ENCODE assay signal across 17 cellular contexts in the genomic region with DNA sequence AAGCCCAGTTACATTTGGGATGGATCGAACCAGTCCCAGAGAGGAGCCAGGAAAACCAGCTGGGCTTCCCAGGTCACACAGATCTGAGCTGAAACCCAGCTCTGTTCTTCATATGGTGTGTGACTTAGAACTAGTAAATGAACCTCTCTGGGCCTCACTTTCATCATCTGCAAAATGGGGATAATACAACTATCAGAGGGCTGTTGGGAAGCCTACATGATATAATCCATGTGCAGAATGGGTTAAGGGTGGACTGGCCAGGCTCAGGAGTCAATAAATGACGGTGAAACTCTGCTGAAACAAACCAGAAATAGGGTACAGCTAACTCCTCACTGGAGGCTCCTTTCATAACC. TPM values are rescaled to one million over a fixed set of nuclear protein-coding genes. Genes with fewer than 3 reads are reported as not detected.
DNase-seq lines count a peak whose midpoint lies in the region; ATAC-seq and TF ChIP-seq lines count a peak whose summit lies in the region.
"Had no signal": no experiment of that assay in that cellular context is flagged by ENCODE, and none has a peak within 500 bp of the region (broad histone marks: within the 10 kb centered on the region; RNA-seq: fewer than 3 reads in every experiment).

No MANE protein-coding gene starts in this region.

- RAD21 ChIA-PET in HCT116 (lab: Charles Lee; ENCODE audit: low non-redundant PET in 1 of 2, low total read pairs in 2 of 2, uncharacterized antibody in 2 of 2, unreplicated experiment in 2 of 2) = interaction anchor here (0.6 to 3.7 kb wide), 3 partner anchors 270 to 358 kb away, joined by 3 to 31 read pairs (median 9); no protein-coding TSS in a partner anchor

- H3K9me3 Mint-ChIP-seq in neural crest cell (no peaks in the 10 kb centered on the region), chondrocyte (ENCODE audit: low read depth) (peaks cover 3% of the 10 kb centered on the region)
- H3K9me3 Mint-ChIP-seq: CD4-positive, alpha-beta T cell; CD8-positive, alpha-beta memory T cell; GM23338; H9 had no signal

- 32 to 48% (median 42%) methylated on average over 2 of the region's 2 CpGs for WGBS in ovary, 3 donors

- POLR2A ChIA-PET in HCT116 (lab: Charles Lee) = interaction anchor here (2.8 kb wide), 1 partner anchor 358 kb away, joined by 14 read pairs; no protein-coding TSS in a partner anchor

- H3K27me3 Mint-ChIP-seq in neural crest cell (ENCODE audit: low read depth) = peaks cover 66% of the 10 kb centered on the region
- H3K27me3 Mint-ChIP-seq in chondrocyte (ENCODE audit: low read depth) = peaks cover 11% of the 10 kb centered on the region

- H3K36me3 Mint-ChIP-seq in neural crest cell (ENCODE audit: low read depth) (no peaks in the 10 kb centered on the region), chondrocyte (ENCODE audit: low read depth) (no peaks in the 10 kb centered on the region)

- BruUV-seq in HCT116 (replicated peaks; lab: Mats Ljungman, UMichigan) = no TSS peak

- no peaks in the 10 kb centered on the region for H4K20me1 ChIP-seq in BLaER1
- H4K20me1 ChIP-seq in HCT116 (ENCODE audit: insufficient read depth) = no peaks in the 10 kb centered on the region
- H4K20me1 ChIP-seq: BLaER1 treated with 17β-estradiol and CSF1 and Interleukin-3, amounts not matched to agents 10 nM and 100 nM had no signal

- no peaks in the 10 kb centered on the region for H3K79me2 ChIP-seq in HCT116 (ENCODE audit: insufficient read depth, low read length)

- TF ChIP-seq RAD21 in HCT116 (IDR thresholded peaks at IDR 0.05; ENCODE audit: low read depth) = no peak

- peaks cover 4% of the 10 kb centered on the region for H3K4me1 Mint-ChIP-seq in neural crest cell
- H3K4me1 Mint-ChIP-seq in chondrocyte (ENCODE audit: low read depth) = peaks cover 16% of the 10 kb centered on the region

- intact Hi-C loops in HCT116 (cut with micrococcal nuclease) (loop anchor here (2.0 to 10.0 kb wide), 2 partner anchors 271 to 507 kb away; a partner anchor contains a TSS), ovary (cut with DNase I) (loop anchor here in 2 of 4 donors (2.0 kb wide), 1 partner anchor 357 kb away; no protein-coding TSS in a partner anchor)

- H3K9me2 ChIP-seq in HCT116 (ENCODE audit: insufficient read depth) = no peaks in the 10 kb centered on the region

- H3K27ac ChIP-seq in BLaER1 (no peak overlapping the region), HCT116 (ENCODE audit: low read depth, low read length) (no peak overlapping the region), ovary (no peak overlapping the region)

- H3K27ac Mint-ChIP-seq in neural crest cell (ENCODE audit: unreplicated experiment) (no peak overlapping the region), chondrocyte (ENCODE audit: unreplicated experiment) (no peak overlapping the region)
- H3K27ac Mint-ChIP-seq: B cell; CD4-positive, alpha-beta T cell; GM23338; H9; HFFc6 had no signal

- H3K4me3 ChIP-seq in BLaER1 = no peak overlapping the region
- H3K4me3 ChIP-seq in HCT116 (replicated peaks in 1 of 2; ENCODE audit: low read depth in 1 of 2, low read length in 2 of 2) = no peak overlapping the region
- no peak overlapping the region for H3K4me3 ChIP-seq in ovary

- H3K36me3 ChIP-seq in BLaER1 (no peaks in the 10 kb centered on the region), HCT116 (ENCODE audit: control insufficient read depth in 1 of 2, insufficient read depth in 2 of 2, low read length in 2 of 2) (no peaks in the 10 kb centered on the region), ovary (no peaks in the 10 kb centered on the region)
- H3K36me3 ChIP-seq: BLaER1 treated with 17β-estradiol and CSF1 and Interleukin-3, amounts not matched to agents 10 nM and 100 nM had no signal

- peak overlapping the region; percentile 56 for H3K4me3 Mint-ChIP-seq in neural crest cell
- H3K4me3 Mint-ChIP-seq in chondrocyte (ENCODE audit: unreplicated experiment) = no peak overlapping the region
- H3K4me3 Mint-ChIP-seq: CD4-positive, alpha-beta T cell had no signal

- TF ChIP-seq CTCF in HCT116 (IDR thresholded peaks at IDR 0.05 in 2 of 3, conservative IDR thresholded peaks at IDR 0.05 in 1 of 3; ENCODE audit: borderline replicate concordance in 1 of 3, insufficient read depth in 1 of 3, low read depth in 2 of 3, low read length in 2 of 3) (no peak), neural crest cell (conservative IDR thresholded peaks at IDR 0.05) (no peak), chondrocyte (IDR thresholded peaks at IDR 0.05) (no peak), ovary (IDR thresholded peaks at IDR 0.05) (no peak)

- TF ChIP-seq POLR2A in HCT116 (IDR thresholded peaks at IDR 0.05; ENCODE audit: borderline replicate concordance, extremely low read depth, insufficient read depth, insufficient read length) = no peak
- TF ChIP-seq POLR2A in ovary (IDR thresholded peaks at IDR 0.05) = no peak

- H2AFZ ChIP-seq in HCT116 (ENCODE audit: low read depth, low read length, poor library complexity, severe bottlenecking) = no peak overlapping the region

- CTCF ChIA-PET in HCT116 (lab: Charles Lee) = interaction anchor here (1.3 to 3.8 kb wide), 11 partner anchors 15 to 358 kb away, joined by 3 to 130 read pairs (median 16); a partner anchor contains a TSS

- DNase-seq in HCT116 (ENCODE audit: low read depth, low spot score) (no peak), neural crest cell (ENCODE audit: low read depth, low spot score) (no peak), chondrocyte (ENCODE audit: low spot score) (no peak), ovary (no peak)
- DNase-seq: CD4-positive, alpha-beta T cell; CD8-positive, alpha-beta memory T cell; DMS 273 treated with DMSO at 0.1 percent for 48 hours; DMS79; EL; GF-D8; H9; HFFc6 had no signal

- H3K9ac ChIP-seq in BLaER1 (no peak overlapping the region), HCT116 (ENCODE audit: low read length) (no peak overlapping the region)

- H3K4me2 ChIP-seq in BLaER1 = 0 out of 2 replicates have a peak overlapping the region, but pooled peaks have one; percentile 97
- H3K4me2 ChIP-seq in HCT116 (ENCODE audit: low read length) = peak overlapping the region; percentile 100; the same call in 1 of the 2 replicates

- H3K27me3 ChIP-seq in BLaER1 = peaks cover 33% of the 10 kb centered on the region
- H3K27me3 ChIP-seq in HCT116 (ENCODE audit: insufficient read depth, low read length) = no peaks in the 10 kb centered on the region
- H3K27me3 ChIP-seq in ovary = peaks cover 3% of the 10 kb centered on the region

- H3K4me1 ChIP-seq in BLaER1 (peaks cover 31% of the 10 kb centered on the region), HCT116 (ENCODE audit: control insufficient read depth in 1 of 2, insufficient read depth in 2 of 2, low read length in 2 of 2) (peaks cover 11 to 24% of the 10 kb centered on the region in 2 experiments), ovary (ENCODE audit: insufficient read depth) (peaks cover 6% of the 10 kb centered on the region)

- H3K9me3 ChIP-seq in BLaER1 = peaks cover 5% of the 10 kb centered on the region; the same call in 1 of the 2 replicates
- H3K9me3 ChIP-seq in HCT116 (ENCODE audit: control insufficient read depth in 1 of 2, insufficient read depth in 1 of 2, low read depth in 1 of 2, low read length in 2 of 2) = no peaks in the 10 kb centered on the region
- no peaks in the 10 kb centered on the region for H3K9me3 ChIP-seq in ovary

- ATAC-seq in HCT116 (no peak), HG03521 (IDR thresholded peaks at IDR 0.05; ENCODE audit: unreplicated experiment) (no peak)

- no peak for TF ChIP-seq EP300 in ovary (IDR thresholded peaks at IDR 0.05)

TF ChIP-seq in HCT116, 20 proteins besides CTCF, POLR2A, EP300 and RAD21 (continues in another document):
- TF ChIP-seq, protein P1, sequence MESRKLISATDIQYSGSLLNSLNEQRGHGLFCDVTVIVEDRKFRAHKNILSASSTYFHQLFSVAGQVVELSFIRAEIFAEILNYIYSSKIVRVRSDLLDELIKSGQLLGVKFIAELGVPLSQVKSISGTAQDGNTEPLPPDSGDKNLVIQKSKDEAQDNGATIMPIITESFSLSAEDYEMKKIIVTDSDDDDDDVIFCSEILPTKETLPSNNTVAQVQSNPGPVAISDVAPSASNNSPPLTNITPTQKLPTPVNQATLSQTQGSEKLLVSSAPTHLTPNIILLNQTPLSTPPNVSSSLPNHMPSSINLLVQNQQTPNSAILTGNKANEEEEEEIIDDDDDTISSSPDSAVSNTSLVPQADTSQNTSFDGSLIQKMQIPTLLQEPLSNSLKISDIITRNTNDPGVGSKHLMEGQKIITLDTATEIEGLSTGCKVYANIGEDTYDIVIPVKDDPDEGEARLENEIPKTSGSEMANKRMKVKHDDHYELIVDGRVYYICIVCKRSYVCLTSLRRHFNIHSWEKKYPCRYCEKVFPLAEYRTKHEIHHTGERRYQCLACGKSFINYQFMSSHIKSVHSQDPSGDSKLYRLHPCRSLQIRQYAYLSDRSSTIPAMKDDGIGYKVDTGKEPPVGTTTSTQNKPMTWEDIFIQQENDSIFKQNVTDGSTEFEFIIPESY (IDR thresholded peaks at IDR 0.05; ENCODE audit: extremely low read depth, insufficient replicate concordance, low read length) = no peak
- no peak for TF ChIP-seq CEBPB (IDR thresholded peaks at IDR 0.05; ENCODE audit: low read depth)
- TF ChIP-seq, protein P2, sequence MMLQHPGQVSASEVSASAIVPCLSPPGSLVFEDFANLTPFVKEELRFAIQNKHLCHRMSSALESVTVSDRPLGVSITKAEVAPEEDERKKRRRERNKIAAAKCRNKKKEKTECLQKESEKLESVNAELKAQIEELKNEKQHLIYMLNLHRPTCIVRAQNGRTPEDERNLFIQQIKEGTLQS (IDR thresholded peaks at IDR 0.05) = no peak
- TF ChIP-seq JUND (IDR thresholded peaks at IDR 0.05) = no peak
- no peak for TF ChIP-seq EGR1 (IDR thresholded peaks at IDR 0.05; ENCODE audit: low read depth)
- TF ChIP-seq YY1 (IDR thresholded peaks at IDR 0.05; ENCODE audit: extremely low read depth, insufficient replicate concordance, low read depth, low read length) = no peak
- TF ChIP-seq TCF7L2 (IDR thresholded peaks at IDR 0.05; ENCODE audit: borderline replicate concordance, extremely low read depth, insufficient read depth, insufficient read length) = no peak
- TF ChIP-seq POLR2AphosphoS5 (IDR thresholded peaks at IDR 0.05; ENCODE audit: low read depth, low read length) = no peak
- no peak for TF ChIP-seq ZNF274 (IDR thresholded peaks at IDR 0.05; ENCODE audit: low read depth, low read length)
- no peak for TF ChIP-seq SIN3A (IDR thresholded peaks at IDR 0.05; ENCODE audit: low read depth)
- TF ChIP-seq ZFX (IDR thresholded peaks at IDR 0.05) = no peak
- TF ChIP-seq CBX3 (IDR thresholded peaks at IDR 0.05; ENCODE audit: low read depth) = no peak
- no peak for TF ChIP-seq FOSL1 (IDR thresholded peaks at IDR 0.05; ENCODE audit: low read depth)

RNA-seq across cellular contexts. Expression of a gene that starts 16.5 kb away (rescaled TPM):
- total RNA-seq in HCT116 (2021; ENCODE audit: unreplicated experiment) (51.3 TPM), neural crest cell (30.8 and 36.3 TPM in 2 replicates), chondrocyte (21.2 to 31.0 TPM (median 23.4 TPM) in 3 replicates), ovary (10 to 100 TPM; 21.9 to 33.8 (median 31.0) TPM)
- polyA plus RNA-seq in HCT116 (2012) = 42.0 and 43.2 TPM in 2 replicates
- 10 to 100 TPM; 17.3 to 31.9 TPM for polyA plus RNA-seq in ovary

RNA-seq across cellular contexts. Expression of a gene that starts 16.6 kb away (rescaled TPM):
- 39.5 TPM for total RNA-seq in HCT116 (2021; ENCODE audit: unreplicated experiment)
- 87.6 and 101 TPM in 2 replicates for polyA plus RNA-seq in HCT116 (2012)
- 29.6 and 35.5 TPM in 2 replicates for total RNA-seq in neural crest cell
- total RNA-seq in chondrocyte = 13.9 to 19.0 TPM (median 18.3 TPM) in 3 replicates
- total RNA-seq in ovary = 10 to 100 TPM; 12.9 to 48.3 (median 18.3) TPM
- 10 to 100 TPM; 21.7 to 29.5 TPM for polyA plus RNA-seq in ovary
